Comparison of ENCODE assay signal across 1 cellular context in the genomic region with DNA sequence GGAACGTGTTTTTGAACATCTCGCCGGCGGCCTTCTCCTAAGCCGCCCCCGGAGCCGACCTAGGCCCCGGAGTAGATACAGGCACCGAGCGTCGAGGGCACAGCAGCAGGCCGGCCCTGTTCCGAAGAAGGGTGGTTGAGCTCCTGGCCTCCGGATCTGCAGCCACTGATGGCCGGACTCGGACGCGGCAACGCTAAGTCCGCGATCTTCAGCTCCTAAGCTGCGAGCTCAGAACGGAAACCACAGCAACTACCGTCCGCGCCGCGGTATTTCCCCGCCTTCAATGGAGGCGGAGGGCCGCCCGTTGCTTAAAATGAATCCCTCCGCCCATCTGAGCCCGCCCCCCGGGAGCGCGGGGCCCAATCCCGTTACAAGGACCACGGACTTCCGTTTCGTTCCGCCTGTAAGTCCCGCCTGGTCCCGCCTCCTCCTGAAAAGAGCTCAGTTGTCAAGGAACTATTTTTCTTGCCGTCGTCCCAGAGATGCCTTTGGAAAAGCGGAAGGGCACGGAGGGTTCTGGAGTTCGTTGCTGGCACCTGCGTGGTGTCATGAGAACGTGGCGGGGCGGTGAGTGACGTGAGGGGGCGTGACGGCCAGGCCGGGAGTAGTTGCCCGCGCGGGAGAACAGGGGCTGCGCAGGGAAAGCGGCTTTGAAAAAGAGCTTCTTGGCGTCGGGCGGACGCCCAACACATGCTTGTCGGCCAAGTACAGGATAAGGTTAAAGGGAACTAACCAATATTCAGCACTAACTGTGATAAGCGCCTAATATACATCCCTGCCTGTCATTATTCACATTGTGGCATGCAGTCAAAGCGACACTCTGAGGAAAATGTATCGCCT.
A peak's percentile ranks its signal among the peaks of the same experiment; 100 is the strongest.
TF ChIP-seq lines count a peak whose summit lies in the region.

Gene CFAP20 (minus strand): TSS at position 285 of the 840 bp plus-strand sequence. CDS start 266 bp downstream, at position 19.

TF ChIP-seq in GM12878, 131 proteins besides CTCF, POLR2A, EP300 and RAD21 (continued from another document and continues in another):
- TF ChIP-seq MEF2B (IDR thresholded peaks at IDR 0.05; ENCODE audit: partially characterized antibody, poor library complexity, severe bottlenecking) = peak; percentile 72
- peak; percentile 78 for TF ChIP-seq KLF5 (IDR thresholded peaks at IDR 0.05; ENCODE audit: partially characterized antibody)
- no peak for TF ChIP-seq ZZZ3 (IDR thresholded peaks at IDR 0.05; ENCODE audit: control insufficient read depth, insufficient read length, low read depth)
- no peak for TF ChIP-seq MTA3 (IDR thresholded peaks at IDR 0.05; ENCODE audit: borderline replicate concordance, low read length)
- TF ChIP-seq, protein P1, sequence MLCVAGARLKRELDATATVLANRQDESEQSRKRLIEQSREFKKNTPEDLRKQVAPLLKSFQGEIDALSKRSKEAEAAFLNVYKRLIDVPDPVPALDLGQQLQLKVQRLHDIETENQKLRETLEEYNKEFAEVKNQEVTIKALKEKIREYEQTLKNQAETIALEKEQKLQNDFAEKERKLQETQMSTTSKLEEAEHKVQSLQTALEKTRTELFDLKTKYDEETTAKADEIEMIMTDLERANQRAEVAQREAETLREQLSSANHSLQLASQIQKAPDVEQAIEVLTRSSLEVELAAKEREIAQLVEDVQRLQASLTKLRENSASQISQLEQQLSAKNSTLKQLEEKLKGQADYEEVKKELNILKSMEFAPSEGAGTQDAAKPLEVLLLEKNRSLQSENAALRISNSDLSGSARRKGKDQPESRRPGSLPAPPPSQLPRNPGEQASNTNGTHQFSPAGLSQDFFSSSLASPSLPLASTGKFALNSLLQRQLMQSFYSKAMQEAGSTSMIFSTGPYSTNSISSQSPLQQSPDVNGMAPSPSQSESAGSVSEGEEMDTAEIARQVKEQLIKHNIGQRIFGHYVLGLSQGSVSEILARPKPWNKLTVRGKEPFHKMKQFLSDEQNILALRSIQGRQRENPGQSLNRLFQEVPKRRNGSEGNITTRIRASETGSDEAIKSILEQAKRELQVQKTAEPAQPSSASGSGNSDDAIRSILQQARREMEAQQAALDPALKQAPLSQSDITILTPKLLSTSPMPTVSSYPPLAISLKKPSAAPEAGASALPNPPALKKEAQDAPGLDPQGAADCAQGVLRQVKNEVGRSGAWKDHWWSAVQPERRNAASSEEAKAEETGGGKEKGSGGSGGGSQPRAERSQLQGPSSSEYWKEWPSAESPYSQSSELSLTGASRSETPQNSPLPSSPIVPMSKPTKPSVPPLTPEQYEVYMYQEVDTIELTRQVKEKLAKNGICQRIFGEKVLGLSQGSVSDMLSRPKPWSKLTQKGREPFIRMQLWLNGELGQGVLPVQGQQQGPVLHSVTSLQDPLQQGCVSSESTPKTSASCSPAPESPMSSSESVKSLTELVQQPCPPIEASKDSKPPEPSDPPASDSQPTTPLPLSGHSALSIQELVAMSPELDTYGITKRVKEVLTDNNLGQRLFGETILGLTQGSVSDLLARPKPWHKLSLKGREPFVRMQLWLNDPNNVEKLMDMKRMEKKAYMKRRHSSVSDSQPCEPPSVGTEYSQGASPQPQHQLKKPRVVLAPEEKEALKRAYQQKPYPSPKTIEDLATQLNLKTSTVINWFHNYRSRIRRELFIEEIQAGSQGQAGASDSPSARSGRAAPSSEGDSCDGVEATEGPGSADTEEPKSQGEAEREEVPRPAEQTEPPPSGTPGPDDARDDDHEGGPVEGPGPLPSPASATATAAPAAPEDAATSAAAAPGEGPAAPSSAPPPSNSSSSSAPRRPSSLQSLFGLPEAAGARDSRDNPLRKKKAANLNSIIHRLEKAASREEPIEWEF (IDR thresholded peaks at IDR 0.05; ENCODE audit: insufficient replicate concordance, low read depth, low read length) = no peak
- no peak for TF ChIP-seq HSF1 (IDR thresholded peaks at IDR 0.05; ENCODE audit: low read depth, low read length)
- TF ChIP-seq ZNF217 (IDR thresholded peaks at IDR 0.05) = no peak
- TF ChIP-seq, protein P2, sequence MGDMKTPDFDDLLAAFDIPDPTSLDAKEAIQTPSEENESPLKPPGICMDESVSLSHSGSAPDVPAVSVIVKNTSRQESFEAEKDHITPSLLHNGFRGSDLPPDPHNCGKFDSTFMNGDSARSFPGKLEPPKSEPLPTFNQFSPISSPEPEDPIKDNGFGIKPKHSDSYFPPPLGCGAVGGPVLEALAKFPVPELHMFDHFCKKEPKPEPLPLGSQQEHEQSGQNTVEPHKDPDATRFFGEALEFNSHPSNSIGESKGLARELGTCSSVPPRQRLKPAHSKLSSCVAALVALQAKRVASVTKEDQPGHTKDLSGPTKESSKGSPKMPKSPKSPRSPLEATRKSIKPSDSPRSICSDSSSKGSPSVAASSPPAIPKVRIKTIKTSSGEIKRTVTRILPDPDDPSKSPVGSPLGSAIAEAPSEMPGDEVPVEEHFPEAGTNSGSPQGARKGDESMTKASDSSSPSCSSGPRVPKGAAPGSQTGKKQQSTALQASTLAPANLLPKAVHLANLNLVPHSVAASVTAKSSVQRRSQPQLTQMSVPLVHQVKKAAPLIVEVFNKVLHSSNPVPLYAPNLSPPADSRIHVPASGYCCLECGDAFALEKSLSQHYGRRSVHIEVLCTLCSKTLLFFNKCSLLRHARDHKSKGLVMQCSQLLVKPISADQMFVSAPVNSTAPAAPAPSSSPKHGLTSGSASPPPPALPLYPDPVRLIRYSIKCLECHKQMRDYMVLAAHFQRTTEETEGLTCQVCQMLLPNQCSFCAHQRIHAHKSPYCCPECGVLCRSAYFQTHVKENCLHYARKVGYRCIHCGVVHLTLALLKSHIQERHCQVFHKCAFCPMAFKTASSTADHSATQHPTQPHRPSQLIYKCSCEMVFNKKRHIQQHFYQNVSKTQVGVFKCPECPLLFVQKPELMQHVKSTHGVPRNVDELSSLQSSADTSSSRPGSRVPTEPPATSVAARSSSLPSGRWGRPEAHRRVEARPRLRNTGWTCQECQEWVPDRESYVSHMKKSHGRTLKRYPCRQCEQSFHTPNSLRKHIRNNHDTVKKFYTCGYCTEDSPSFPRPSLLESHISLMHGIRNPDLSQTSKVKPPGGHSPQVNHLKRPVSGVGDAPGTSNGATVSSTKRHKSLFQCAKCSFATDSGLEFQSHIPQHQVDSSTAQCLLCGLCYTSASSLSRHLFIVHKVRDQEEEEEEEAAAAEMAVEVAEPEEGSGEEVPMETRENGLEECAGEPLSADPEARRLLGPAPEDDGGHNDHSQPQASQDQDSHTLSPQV (IDR thresholded peaks at IDR 0.05) = no peak
- TF ChIP-seq TCF12 (IDR thresholded peaks at IDR 0.05; ENCODE audit: low read depth, low read length) = no peak
- TF ChIP-seq ELK1 (IDR thresholded peaks at IDR 0.05; ENCODE audit: low read depth, low read length) = peak; percentile 67
- TF ChIP-seq, protein P3, sequence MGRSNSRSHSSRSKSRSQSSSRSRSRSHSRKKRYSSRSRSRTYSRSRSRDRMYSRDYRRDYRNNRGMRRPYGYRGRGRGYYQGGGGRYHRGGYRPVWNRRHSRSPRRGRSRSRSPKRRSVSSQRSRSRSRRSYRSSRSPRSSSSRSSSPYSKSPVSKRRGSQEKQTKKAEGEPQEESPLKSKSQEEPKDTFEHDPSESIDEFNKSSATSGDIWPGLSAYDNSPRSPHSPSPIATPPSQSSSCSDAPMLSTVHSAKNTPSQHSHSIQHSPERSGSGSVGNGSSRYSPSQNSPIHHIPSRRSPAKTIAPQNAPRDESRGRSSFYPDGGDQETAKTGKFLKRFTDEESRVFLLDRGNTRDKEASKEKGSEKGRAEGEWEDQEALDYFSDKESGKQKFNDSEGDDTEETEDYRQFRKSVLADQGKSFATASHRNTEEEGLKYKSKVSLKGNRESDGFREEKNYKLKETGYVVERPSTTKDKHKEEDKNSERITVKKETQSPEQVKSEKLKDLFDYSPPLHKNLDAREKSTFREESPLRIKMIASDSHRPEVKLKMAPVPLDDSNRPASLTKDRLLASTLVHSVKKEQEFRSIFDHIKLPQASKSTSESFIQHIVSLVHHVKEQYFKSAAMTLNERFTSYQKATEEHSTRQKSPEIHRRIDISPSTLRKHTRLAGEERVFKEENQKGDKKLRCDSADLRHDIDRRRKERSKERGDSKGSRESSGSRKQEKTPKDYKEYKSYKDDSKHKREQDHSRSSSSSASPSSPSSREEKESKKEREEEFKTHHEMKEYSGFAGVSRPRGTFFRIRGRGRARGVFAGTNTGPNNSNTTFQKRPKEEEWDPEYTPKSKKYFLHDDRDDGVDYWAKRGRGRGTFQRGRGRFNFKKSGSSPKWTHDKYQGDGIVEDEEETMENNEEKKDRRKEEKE (IDR thresholded peaks at IDR 0.05) = no peak
- no peak for TF ChIP-seq JUND (IDR thresholded peaks at IDR 0.05; ENCODE audit: low read depth, low read length)
- TF ChIP-seq SREBF2 (IDR thresholded peaks at IDR 0.05; ENCODE audit: low read length) = no peak
- no peak; the same call in 1 of the 2 replicates for TF ChIP-seq ATF2 (IDR thresholded peaks at IDR 0.05; ENCODE audit: low read length)
- peak; percentile 69; the same call in 1 of the 2 replicates for TF ChIP-seq FOXM1 (IDR thresholded peaks at IDR 0.05; ENCODE audit: low read depth, low read length)
- TF ChIP-seq NR2C1 (IDR thresholded peaks at IDR 0.05) = peak; percentile 35; the same call in 1 of the 2 replicates
- TF ChIP-seq CBFB (IDR thresholded peaks at IDR 0.05; ENCODE audit: low read depth) = peak; percentile 86
- TF ChIP-seq KAT2A (conservative IDR thresholded peaks at IDR 0.05; ENCODE audit: control insufficient read depth, low read depth, low read length) = no peak
- no peak; the same call in 1 of the 2 replicates for TF ChIP-seq BACH1 (IDR thresholded peaks at IDR 0.05; ENCODE audit: borderline replicate concordance)
- no peak for TF ChIP-seq ZNF622 (IDR thresholded peaks at IDR 0.05)
- TF ChIP-seq SMAD5 (IDR thresholded peaks at IDR 0.05; ENCODE audit: low read depth) = no peak
- no peak for TF ChIP-seq CBX3 (IDR thresholded peaks at IDR 0.05; ENCODE audit: borderline replicate concordance, low read depth)
- TF ChIP-seq POLR2AphosphoS5 (IDR thresholded peaks at IDR 0.05; ENCODE audit: low read length) = peak; percentile 92
- TF ChIP-seq IKZF2 (IDR thresholded peaks at IDR 0.05) = peak; percentile 87 to 92
- no peak for TF ChIP-seq EZH2 (IDR thresholded peaks at IDR 0.05; ENCODE audit: borderline replicate concordance, control insufficient read depth, low read depth, low read length)
- TF ChIP-seq TAF1 (IDR thresholded peaks at IDR 0.05; ENCODE audit: borderline replicate concordance, low read depth, low read length) = peak; percentile 72; the same call in 1 of the 2 replicates
- TF ChIP-seq LARP7 (IDR thresholded peaks at IDR 0.05) = peak; percentile 54
- peak; percentile 84 for TF ChIP-seq ZNF207 (IDR thresholded peaks at IDR 0.05; ENCODE audit: borderline replicate concordance)
- TF ChIP-seq, protein P4, sequence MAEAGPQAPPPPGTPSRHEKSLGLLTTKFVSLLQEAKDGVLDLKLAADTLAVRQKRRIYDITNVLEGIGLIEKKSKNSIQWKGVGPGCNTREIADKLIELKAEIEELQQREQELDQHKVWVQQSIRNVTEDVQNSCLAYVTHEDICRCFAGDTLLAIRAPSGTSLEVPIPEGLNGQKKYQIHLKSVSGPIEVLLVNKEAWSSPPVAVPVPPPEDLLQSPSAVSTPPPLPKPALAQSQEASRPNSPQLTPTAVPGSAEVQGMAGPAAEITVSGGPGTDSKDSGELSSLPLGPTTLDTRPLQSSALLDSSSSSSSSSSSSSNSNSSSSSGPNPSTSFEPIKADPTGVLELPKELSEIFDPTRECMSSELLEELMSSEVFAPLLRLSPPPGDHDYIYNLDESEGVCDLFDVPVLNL (IDR thresholded peaks at IDR 0.05; ENCODE audit: low read depth, low read length) = peak; percentile 38; the same call in 1 of the 2 replicates
- no peak for TF ChIP-seq HDAC2 (IDR thresholded peaks at IDR 0.05)
- peak; percentile 95 for TF ChIP-seq CREB1 (IDR thresholded peaks at IDR 0.05; ENCODE audit: low read depth)
- TF ChIP-seq, protein P5, sequence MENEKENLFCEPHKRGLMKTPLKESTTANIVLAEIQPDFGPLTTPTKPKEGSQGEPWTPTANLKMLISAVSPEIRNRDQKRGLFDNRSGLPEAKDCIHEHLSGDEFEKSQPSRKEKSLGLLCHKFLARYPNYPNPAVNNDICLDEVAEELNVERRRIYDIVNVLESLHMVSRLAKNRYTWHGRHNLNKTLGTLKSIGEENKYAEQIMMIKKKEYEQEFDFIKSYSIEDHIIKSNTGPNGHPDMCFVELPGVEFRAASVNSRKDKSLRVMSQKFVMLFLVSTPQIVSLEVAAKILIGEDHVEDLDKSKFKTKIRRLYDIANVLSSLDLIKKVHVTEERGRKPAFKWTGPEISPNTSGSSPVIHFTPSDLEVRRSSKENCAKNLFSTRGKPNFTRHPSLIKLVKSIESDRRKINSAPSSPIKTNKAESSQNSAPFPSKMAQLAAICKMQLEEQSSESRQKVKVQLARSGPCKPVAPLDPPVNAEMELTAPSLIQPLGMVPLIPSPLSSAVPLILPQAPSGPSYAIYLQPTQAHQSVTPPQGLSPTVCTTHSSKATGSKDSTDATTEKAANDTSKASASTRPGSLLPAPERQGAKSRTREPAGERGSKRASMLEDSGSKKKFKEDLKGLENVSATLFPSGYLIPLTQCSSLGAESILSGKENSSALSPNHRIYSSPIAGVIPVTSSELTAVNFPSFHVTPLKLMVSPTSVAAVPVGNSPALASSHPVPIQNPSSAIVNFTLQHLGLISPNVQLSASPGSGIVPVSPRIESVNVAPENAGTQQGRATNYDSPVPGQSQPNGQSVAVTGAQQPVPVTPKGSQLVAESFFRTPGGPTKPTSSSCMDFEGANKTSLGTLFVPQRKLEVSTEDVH (IDR thresholded peaks at IDR 0.05; ENCODE audit: low read depth, partially characterized antibody) = peak; percentile 87
- TF ChIP-seq YY1 (IDR thresholded peaks at IDR 0.05; ENCODE audit: low read depth, low read length) = peak; percentile 87
